ENCODE assay signal across 1 cellular context in genomic region chr5:140073296-140073695, GRCh38.
TF ChIP-seq lines count a peak whose summit lies in the region.

No MANE protein-coding gene starts in this region.

TF ChIP-seq in H1, 55 proteins besides CTCF, POLR2A, EP300 and RAD21:
- TF ChIP-seq CBX8 (IDR thresholded peaks at IDR 0.05; ENCODE audit: borderline replicate concordance, low read depth, low read length): no peak
- no peak for TF ChIP-seq TAF7 (optimal IDR thresholded peaks at IDR 0.05; ENCODE audit: borderline replicate concordance, low read depth, low read length)
- no peak for TF ChIP-seq ZNF274 (IDR thresholded peaks at IDR 0.05; ENCODE audit: borderline replicate concordance, extremely low read depth, low read length)
- no peak for TF ChIP-seq SIRT6 (IDR thresholded peaks at IDR 0.05; ENCODE audit: low read length)
- no peak for TF ChIP-seq RFX5 (IDR thresholded peaks at IDR 0.05; ENCODE audit: borderline replicate concordance, low read depth, low read length)
- TF ChIP-seq, protein P1, sequence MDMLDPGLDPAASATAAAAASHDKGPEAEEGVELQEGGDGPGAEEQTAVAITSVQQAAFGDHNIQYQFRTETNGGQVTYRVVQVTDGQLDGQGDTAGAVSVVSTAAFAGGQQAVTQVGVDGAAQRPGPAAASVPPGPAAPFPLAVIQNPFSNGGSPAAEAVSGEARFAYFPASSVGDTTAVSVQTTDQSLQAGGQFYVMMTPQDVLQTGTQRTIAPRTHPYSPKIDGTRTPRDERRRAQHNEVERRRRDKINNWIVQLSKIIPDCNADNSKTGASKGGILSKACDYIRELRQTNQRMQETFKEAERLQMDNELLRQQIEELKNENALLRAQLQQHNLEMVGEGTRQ (IDR thresholded peaks at IDR 0.05; ENCODE audit: low read length): no peak
- no peak for TF ChIP-seq ATF3 (IDR thresholded peaks at IDR 0.05; ENCODE audit: insufficient read depth, low read depth, low read length)
- TF ChIP-seq TEAD4 (IDR thresholded peaks at IDR 0.05; ENCODE audit: low read depth, low read length): no peak
- no peak for TF ChIP-seq BRCA1 (IDR thresholded peaks at IDR 0.05; ENCODE audit: low read depth, low read length)
